ENCODE assay signal across 1 cellular context in genomic region chr12:118137148-118137678, GRCh38.
TF ChIP-seq lines count a peak whose summit lies in the region.

No MANE protein-coding gene starts in this region.

TF ChIP-seq in endothelial cell of umbilical vein, 7 proteins besides CTCF, POLR2A, EP300 and RAD21:
- TF ChIP-seq EZH2 (IDR thresholded peaks at IDR 0.05; ENCODE audit: borderline replicate concordance, low read depth, low read length, severe bottlenecking), result no peak
